In the genomic region with DNA sequence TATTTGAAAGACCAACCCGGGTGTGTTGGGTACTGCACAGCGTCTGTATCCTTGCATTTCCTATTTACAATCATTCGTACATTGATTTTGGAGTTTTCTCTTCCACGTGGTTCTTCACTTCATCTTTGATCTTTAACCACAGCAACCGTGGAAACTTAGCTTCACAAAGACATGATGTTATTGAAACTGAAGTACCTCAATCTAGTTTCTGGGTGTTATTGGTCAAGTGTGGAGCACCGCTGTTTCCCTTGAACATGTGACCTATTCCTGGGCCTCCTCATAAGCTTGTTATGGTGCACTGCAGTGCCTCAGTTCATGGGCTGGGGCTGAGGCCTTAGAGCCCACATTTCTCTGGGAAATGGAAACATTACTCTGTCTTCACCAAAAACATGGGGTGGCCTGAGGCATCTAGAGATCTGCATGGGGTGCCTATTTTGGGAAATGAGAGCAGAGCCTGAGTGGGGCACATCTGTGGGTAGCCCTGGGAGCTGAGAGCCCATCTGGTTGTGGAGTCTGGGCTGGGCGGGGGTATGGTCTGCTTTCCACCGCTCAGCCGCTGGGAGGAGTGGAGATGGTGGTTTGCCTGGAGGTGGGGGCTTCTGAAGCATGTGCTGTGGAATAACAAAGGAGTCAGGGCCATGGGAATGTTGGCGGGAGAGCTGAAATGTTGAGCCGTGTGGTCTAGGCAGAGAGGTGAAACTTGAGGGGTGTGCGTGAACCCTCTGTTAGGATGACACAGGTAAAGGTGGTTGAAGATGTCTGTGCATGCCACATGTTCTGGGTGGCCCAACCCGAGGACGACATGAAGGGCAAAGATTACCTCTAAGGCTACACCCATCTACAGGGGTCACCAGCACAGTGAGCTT, we compare ENCODE assay signal across 12 cellular contexts. TPM values are rescaled to one million over a fixed set of nuclear protein-coding genes. Genes with fewer than 3 reads are reported as not detected.
DNase-seq lines count a peak whose midpoint lies in the region; ATAC-seq and TF ChIP-seq lines count a peak whose summit lies in the region.
"Had no signal": no experiment of that assay in that cellular context is flagged by ENCODE, and none has a peak within 500 bp of the region (broad histone marks: within the 10 kb centered on the region; RNA-seq: fewer than 3 reads in every experiment).

No MANE protein-coding gene starts in this region.

- H3K27me3 ChIP-seq in hepatocyte, result no peaks in the 10 kb centered on the region

- no peak overlapping the region for H2AFZ ChIP-seq in hepatocyte

- no peaks in the 10 kb centered on the region for H3K9me3 Mint-ChIP-seq in activated naive CD8-positive, alpha-beta T cell (ENCODE audit: low read depth)
- H3K9me3 Mint-ChIP-seq: activated B cell treated with CpG ODN at 0.5 μM for 24 hours had no signal

- H3K4me1 ChIP-seq in hepatocyte (ENCODE audit: insufficient read depth), result no peaks in the 10 kb centered on the region

- no peak overlapping the region for H3K27ac ChIP-seq in hepatocyte

- TF ChIP-seq CTCF in hepatocyte (IDR thresholded peaks at IDR 0.05; ENCODE audit: poor library complexity), result no peak

- peak; percentile 99 for ATAC-seq in HG02870 (IDR thresholded peaks at IDR 0.05; ENCODE audit: unreplicated experiment)
- ATAC-seq: PC-3 had no signal

- no peaks in the 10 kb centered on the region for H4K20me1 ChIP-seq in hepatocyte (ENCODE audit: insufficient read depth, poor library complexity, severe bottlenecking)

- no peak overlapping the region for H3K4me2 ChIP-seq in hepatocyte

- no peaks in the 10 kb centered on the region for H3K9me3 ChIP-seq in hepatocyte (ENCODE audit: low read depth)

- H3K4me1 Mint-ChIP-seq in activated naive CD8-positive, alpha-beta T cell (ENCODE audit: low read depth), result peaks cover 29% of the 10 kb centered on the region
- H3K4me1 Mint-ChIP-seq: activated B cell treated with CpG ODN at 0.5 μM for 24 hours had no signal

- no peaks in the 10 kb centered on the region for H3K36me3 ChIP-seq in hepatocyte (replicated peaks; ENCODE audit: insufficient read depth, low read depth)

- no peaks in the 10 kb centered on the region for H3K9me2 ChIP-seq in hepatocyte (replicated peaks; ENCODE audit: insufficient read depth)

- H3K27me3 Mint-ChIP-seq in activated naive CD8-positive, alpha-beta T cell, result no peaks in the 10 kb centered on the region
- H3K27me3 Mint-ChIP-seq: activated B cell treated with CpG ODN at 0.5 μM for 24 hours had no signal

- no peaks in the 10 kb centered on the region for H3K79me2 ChIP-seq in hepatocyte

- no peak overlapping the region for H3K4me3 ChIP-seq in hepatocyte

- peak overlapping the region; percentile 59 for H3K4me3 Mint-ChIP-seq in activated naive CD8-positive, alpha-beta T cell
- H3K4me3 Mint-ChIP-seq: activated B cell treated with CpG ODN at 0.5 μM for 24 hours had no signal

- H3K27ac Mint-ChIP-seq in activated naive CD8-positive, alpha-beta T cell, result peak overlapping the region; percentile 81
- H3K27ac Mint-ChIP-seq: activated B cell treated with CpG ODN at 0.5 μM for 24 hours had no signal

- DNase-seq in stimulated activated CD4-positive, alpha-beta T cell treated with anti-CD3 and anti-CD28 coated beads, Interleukin-15, amount 100 ng/mL, for 24 hours, result peak; percentile 54
- DNase-seq in stimulated activated CD4-positive, alpha-beta T cell treated with anti-CD3 and anti-CD28 coated beads, Interleukin-12 subunit alpha, Interleukin-12 subunit beta, amount 100 ng/mL, for 4 hours, result no peak
- DNase-seq in D341Med (ENCODE audit: low spot score) (no peak), COR-L47 (lab: John Stamatoyannopoulos, UW) (no peak), hepatocyte (ENCODE audit: low spot score) (no peak), SKM-1 (lab: John Stamatoyannopoulos, UW; ENCODE audit: unreplicated experiment) (no peak)
- DNase-seq: activated B cell treated with CpG ODN at 0.5 μM for 24 hours, AML-193, MV-4-11, PC-3 had no signal

- 95% methylated on average over 14 of the region's 14 CpGs for WGBS in hepatocyte (ENCODE audit: low lambda C conversion rate, missing lambda C conversion rate)

- peaks cover 32% of the 10 kb centered on the region for H3K36me3 Mint-ChIP-seq in activated naive CD8-positive, alpha-beta T cell

RNA-seq across cellular contexts. Expression of a gene that starts 37.4 kb away (rescaled TPM):
- total RNA-seq in hepatocyte, result 7.5 and 8.2 TPM in 2 replicates
- 7.4 and 8.5 TPM in 2 replicates for polyA plus RNA-seq in hepatocyte
